Comparison of ENCODE assay signal across 1 cellular context in genomic region chr15:67331676-67332075, GRCh38.
TF ChIP-seq lines count a peak whose summit lies in the region.

No MANE protein-coding gene starts in this region.

TF ChIP-seq in IMR-90, 13 proteins besides CTCF, POLR2A, EP300 and RAD21:
- TF ChIP-seq BHLHE40 (IDR thresholded peaks at IDR 0.05; ENCODE audit: low read depth, low read length) (no peak), MAFK (IDR thresholded peaks at IDR 0.05; ENCODE audit: low read depth, low read length) (no peak), RCOR1 (IDR thresholded peaks at IDR 0.05; ENCODE audit: insufficient replicate concordance, low read length) (no peak), CEBPB (IDR thresholded peaks at IDR 0.05; ENCODE audit: low read depth, low read length) (no peak), MXI1 (IDR thresholded peaks at IDR 0.05; ENCODE audit: borderline replicate concordance, low read depth, low read length) (no peak), USF2 (IDR thresholded peaks at IDR 0.05; ENCODE audit: low read depth, low read length) (no peak), MAZ (IDR thresholded peaks at IDR 0.05; ENCODE audit: borderline replicate concordance, low read depth, low read length) (no peak), FOS (IDR thresholded peaks at IDR 0.05; ENCODE audit: low read depth, low read length) (no peak)
- TF ChIP-seq, protein P1, sequence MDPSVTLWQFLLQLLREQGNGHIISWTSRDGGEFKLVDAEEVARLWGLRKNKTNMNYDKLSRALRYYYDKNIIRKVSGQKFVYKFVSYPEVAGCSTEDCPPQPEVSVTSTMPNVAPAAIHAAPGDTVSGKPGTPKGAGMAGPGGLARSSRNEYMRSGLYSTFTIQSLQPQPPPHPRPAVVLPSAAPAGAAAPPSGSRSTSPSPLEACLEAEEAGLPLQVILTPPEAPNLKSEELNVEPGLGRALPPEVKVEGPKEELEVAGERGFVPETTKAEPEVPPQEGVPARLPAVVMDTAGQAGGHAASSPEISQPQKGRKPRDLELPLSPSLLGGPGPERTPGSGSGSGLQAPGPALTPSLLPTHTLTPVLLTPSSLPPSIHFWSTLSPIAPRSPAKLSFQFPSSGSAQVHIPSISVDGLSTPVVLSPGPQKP (IDR thresholded peaks at IDR 0.05; ENCODE audit: borderline replicate concordance, low read depth, low read length): no peak
